In the genomic region with DNA sequence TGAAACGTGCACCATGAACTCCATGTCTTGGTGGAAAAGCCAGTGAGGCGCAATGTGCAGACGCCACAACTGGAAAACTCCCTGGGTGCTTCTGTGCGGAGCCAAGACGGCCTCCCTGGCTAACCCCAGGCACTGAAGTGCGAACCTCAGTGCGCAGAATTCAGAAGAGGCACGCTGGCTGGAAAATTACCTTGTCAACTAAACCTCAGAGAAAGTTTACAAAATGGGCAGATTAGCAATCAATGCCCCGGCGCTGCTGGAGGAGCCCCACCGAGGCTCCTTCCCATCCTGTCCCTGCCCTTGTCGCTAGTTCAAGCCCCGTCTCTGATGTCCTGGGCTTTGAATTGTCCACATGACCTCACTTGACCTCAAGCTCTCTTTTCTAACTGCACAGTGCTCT, we compare ENCODE assay signal across 20 cellular contexts. TPM values are rescaled to one million over a fixed set of nuclear protein-coding genes. Genes with fewer than 3 reads are reported as not detected.
A peak's percentile ranks its signal among the peaks of the same experiment; 100 is the strongest.
DNase-seq lines count a peak whose midpoint lies in the region; ATAC-seq and TF ChIP-seq lines count a peak whose summit lies in the region.
"Had no signal": no experiment of that assay in that cellular context is flagged by ENCODE, and none has a peak within 500 bp of the region (broad histone marks: within the 10 kb centered on the region; RNA-seq: fewer than 3 reads in every experiment).

No MANE protein-coding gene starts in this region.

- H3K27ac Mint-ChIP-seq in natural killer cell treated with Interleukin-12 subunit alpha and Interleukin-12 subunit beta and Interleukin-15 and Interleukin-18, amount 100 ng/mL, for 72 hours, result no peak overlapping the region
- H3K27ac Mint-ChIP-seq in natural killer cell (no peak overlapping the region), chondrocyte (ENCODE audit: unreplicated experiment) (no peak overlapping the region), nephron progenitor cell (peak overlapping the region; percentile 53)
- H3K27ac Mint-ChIP-seq: CD4-positive, alpha-beta T cell had no signal

- peaks cover 8 to 14% of the 10 kb centered on the region in 2 donors for H3K27me3 Mint-ChIP-seq in natural killer cell treated with Interleukin-12 subunit alpha and Interleukin-12 subunit beta and Interleukin-15 and Interleukin-18, amount 100 ng/mL, for 72 hours
- H3K27me3 Mint-ChIP-seq in natural killer cell (ENCODE audit: low read depth in 2 of 2) (peaks cover 0 to 6% of the 10 kb centered on the region in 2 donors), chondrocyte (ENCODE audit: low read depth) (peaks cover 2% of the 10 kb centered on the region), nephron progenitor cell (ENCODE audit: low read depth, poor library complexity) (peaks cover 9% of the 10 kb centered on the region)

- no peaks in the 10 kb centered on the region for H3K9me3 Mint-ChIP-seq in natural killer cell treated with Interleukin-12 subunit alpha and Interleukin-12 subunit beta and Interleukin-15 and Interleukin-18, amount 100 ng/mL, for 72 hours
- H3K9me3 Mint-ChIP-seq in natural killer cell (no peaks in the 10 kb centered on the region), chondrocyte (ENCODE audit: low read depth) (no peaks in the 10 kb centered on the region), nephron progenitor cell (no peaks in the 10 kb centered on the region)
- H3K9me3 Mint-ChIP-seq: CD4-positive, alpha-beta T cell had no signal

- DNase-seq in natural killer cell treated with Interleukin-12 subunit alpha and Interleukin-12 subunit beta and Interleukin-15 and Interleukin-18, amount 100 ng/mL, for 72 hours (ENCODE audit: low spot score), result peak; percentile 31
- DNase-seq in natural killer cell (no peak), chondrocyte (ENCODE audit: low spot score) (peak; percentile 30), nephron progenitor cell (no peak), T-helper 9 cell (no peak), mucosa of gallbladder (ENCODE audit: low spot score) (no peak)
- DNase-seq in stimulated activated CD8-positive, alpha-beta memory T cell treated with anti-CD3 and anti-CD28 coated beads, Interleukin-4, amount 100 ng/mL, for 48 hours, result peak; percentile 14
- DNase-seq: CD4-positive, alpha-beta T cell; DMS53; GOT3; HCEC 1CT; KG1; MM.1S; NCI-H1694; NCI-H2029 treated with DMSO at 0.1 percent for 48 hours; NCI-H446 treated with DMSO at 0.1 percent for 48 hours; NCI-H526; SK-N-SH had no signal

- TF ChIP-seq CTCF in natural killer cell (IDR thresholded peaks at IDR 0.05) (no peak), chondrocyte (IDR thresholded peaks at IDR 0.05) (no peak), nephron progenitor cell (IDR thresholded peaks at IDR 0.05) (no peak)

- H3K4me1 Mint-ChIP-seq in natural killer cell treated with Interleukin-12 subunit alpha and Interleukin-12 subunit beta and Interleukin-15 and Interleukin-18, amount 100 ng/mL, for 72 hours (ENCODE audit: low read depth in 2 of 2), result peaks cover 0 to 5% of the 10 kb centered on the region in 2 donors
- H3K4me1 Mint-ChIP-seq in natural killer cell, result peaks cover 0 to 4% of the 10 kb centered on the region in 2 donors
- H3K4me1 Mint-ChIP-seq in chondrocyte (ENCODE audit: low read depth), result peaks cover 14% of the 10 kb centered on the region
- peaks cover 30% of the 10 kb centered on the region for H3K4me1 Mint-ChIP-seq in nephron progenitor cell

- no peak overlapping the region for H3K4me3 Mint-ChIP-seq in natural killer cell treated with Interleukin-12 subunit alpha and Interleukin-12 subunit beta and Interleukin-15 and Interleukin-18, amount 100 ng/mL, for 72 hours
- H3K4me3 Mint-ChIP-seq in natural killer cell, result no peak overlapping the region
- H3K4me3 Mint-ChIP-seq in chondrocyte (ENCODE audit: unreplicated experiment), result no peak overlapping the region
- H3K4me3 Mint-ChIP-seq in nephron progenitor cell, result no peak overlapping the region
- H3K4me3 Mint-ChIP-seq: CD4-positive, alpha-beta T cell had no signal

- intact Hi-C loops in natural killer cell (cut with micrococcal nuclease), result no loop called here

- no peaks in the 10 kb centered on the region for H3K36me3 Mint-ChIP-seq in natural killer cell treated with Interleukin-12 subunit alpha and Interleukin-12 subunit beta and Interleukin-15 and Interleukin-18, amount 100 ng/mL, for 72 hours
- no peaks in the 10 kb centered on the region for H3K36me3 Mint-ChIP-seq in natural killer cell
- no peaks in the 10 kb centered on the region for H3K36me3 Mint-ChIP-seq in chondrocyte (ENCODE audit: low read depth)
- H3K36me3 Mint-ChIP-seq in nephron progenitor cell (ENCODE audit: low read depth), result no peaks in the 10 kb centered on the region

- ATAC-seq in natural killer cell treated with Interleukin-12 subunit alpha and Interleukin-12 subunit beta and Interleukin-15 and Interleukin-18, amount 100 ng/mL, for 72 hours, result no peak
- no peak for ATAC-seq in natural killer cell
- no peak for ATAC-seq in HG03439 (IDR thresholded peaks at IDR 0.05; ENCODE audit: unreplicated experiment)
- ATAC-seq: Panc1 had no signal

RNA-seq across cellular contexts. Expression of a gene that starts 22.2 kb away (rescaled TPM):
- 1 to 10 TPM; 1.5 TPM for total RNA-seq in natural killer cell treated with Interleukin-12 subunit alpha and Interleukin-12 subunit beta and Interleukin-15 and Interleukin-18, amount 100 ng/mL, for 72 hours
- total RNA-seq in natural killer cell, result 1 to 10 TPM in 1 of 3 donors, under 1 TPM in 2; 0.47 to 1.0 (median 0.98) TPM
- 2.1 to 3.4 TPM (median 2.2 TPM) in 3 replicates for total RNA-seq in chondrocyte
- 7.7 TPM for total RNA-seq in mucosa of gallbladder

Comparison
In these comparisons a context has a peak if more than half of its experiments do, and no peak if none do; other contexts are left out.
1. DNase-seq: peak in natural killer cell treated with Interleukin-12 subunit alpha and Interleukin-12 subunit beta and Interleukin-15 and Interleukin-18, amount 100 ng/mL, for 72 hours (single experiment), chondrocyte (single experiment) and stimulated activated CD8-positive, alpha-beta memory T cell treated with anti-CD3 and anti-CD28 coated beads, Interleukin-4, amount 100 ng/mL, for 48 hours (single experiment); none in natural killer cell (single experiment), nephron progenitor cell (single experiment), T-helper 9 cell (single experiment) and mucosa of gallbladder (single experiment).